In genomic region chr5:132387649-132388117, GRCh38 we compare ENCODE assay signal across 9 cellular contexts. TPM values are rescaled to one million over a fixed set of nuclear protein-coding genes. Genes with fewer than 3 reads are reported as not detected.
DNase-seq lines count a peak whose midpoint lies in the region; ATAC-seq, FAIRE-seq and TF ChIP-seq lines count a peak whose summit lies in the region.
"Had no signal": no experiment of that assay in that cellular context is flagged by ENCODE, and none has a peak within 500 bp of the region (broad histone marks: within the 10 kb centered on the region; RNA-seq: fewer than 3 reads in every experiment).

No MANE protein-coding gene starts in this region.

- no peaks in the 10 kb centered on the region for H3K27me3 ChIP-seq in adipocyte (replicated peaks; ENCODE audit: control insufficient read depth, insufficient read depth, low read length)
- no peaks in the 10 kb centered on the region for H3K27me3 ChIP-seq in right cardiac atrium (ENCODE audit: control insufficient read depth, insufficient read depth)
- H3K27me3 ChIP-seq in smooth muscle cell (ENCODE audit: low read depth), result no peaks in the 10 kb centered on the region

- H3K4me1 ChIP-seq in adipocyte (ENCODE audit: control insufficient read depth, insufficient read depth, low read length) (peaks cover 46% of the 10 kb centered on the region), right cardiac atrium (ENCODE audit: control insufficient read depth, insufficient read depth, low read length) (peaks cover 10% of the 10 kb centered on the region), smooth muscle cell (ENCODE audit: low read depth) (peaks cover 7% of the 10 kb centered on the region)

- TF ChIP-seq CTCF in smooth muscle cell (IDR thresholded peaks at IDR 0.05; ENCODE audit: borderline replicate concordance, insufficient read depth, poor library complexity, severe bottlenecking) (no peak), D721Med (IDR thresholded peaks at IDR 0.05; ENCODE audit: insufficient read depth, missing control alignments) (no peak)

- peak; percentile 68 for DNase-seq in SIG-M5 treated with dmso at 0.1 percent for 504 hours (lab: John Stamatoyannopoulos, UW; ENCODE audit: unreplicated experiment)
- DNase-seq in SIG-M5 (lab: John Stamatoyannopoulos, UW), result no peak
- peak; percentile 89 for DNase-seq in adipocyte (ENCODE audit: low read depth)
- peak; percentile 45 to 77 (median 67) for DNase-seq in right cardiac atrium
- peak; percentile 23 for DNase-seq in smooth muscle cell (lab: John Stamatoyannopoulos, UW; ENCODE audit: unreplicated experiment)
- DNase-seq in NCI-H69 (lab: John Stamatoyannopoulos, UW), result no peak
- DNase-seq in D721Med (ENCODE audit: insufficient read length, low spot score), result no peak
- DNase-seq: CD4-positive, CD25-positive, alpha-beta regulatory T cell had no signal

- H3K27ac ChIP-seq in right cardiac atrium (ENCODE audit: low read length) (peak overlapping the region; percentile 97), smooth muscle cell (ENCODE audit: low read depth) (peak overlapping the region; percentile 86)

- no peak for FAIRE-seq in D721Med (lab: Jason Lieb, UNC)

- peaks cover 29% of the 10 kb centered on the region for H3F3A ChIP-seq in smooth muscle cell (ENCODE audit: low read depth)

- H3K36me3 ChIP-seq in adipocyte (ENCODE audit: control insufficient read depth, insufficient read depth, low read length, severe bottlenecking), result no peaks in the 10 kb centered on the region
- no peaks in the 10 kb centered on the region for H3K36me3 ChIP-seq in smooth muscle cell (ENCODE audit: low read depth)

- H3K4me3 ChIP-seq in adipocyte (ENCODE audit: low read length) (peak overlapping the region; percentile 17), right cardiac atrium (ENCODE audit: low read length) (no peak overlapping the region), smooth muscle cell (no peak overlapping the region)

- H3K9ac ChIP-seq in adipocyte (ENCODE audit: low read length) (peak overlapping the region; percentile 65), smooth muscle cell (ENCODE audit: low read depth) (peak overlapping the region; percentile 54)

- H3K9me3 ChIP-seq in adipocyte (ENCODE audit: control insufficient read depth, low read length) (no peaks in the 10 kb centered on the region), right cardiac atrium (ENCODE audit: control insufficient read depth, low read length) (no peaks in the 10 kb centered on the region), smooth muscle cell (replicated peaks; ENCODE audit: low read depth) (no peaks in the 10 kb centered on the region)

- peak overlapping the region; percentile 60 for H3K4me2 ChIP-seq in smooth muscle cell

- WGBS in right cardiac atrium, result 19% methylated on average over 4 of the region's 4 CpGs
- 9% methylated on average over 4 of the region's 4 CpGs for WGBS in smooth muscle cell (ENCODE audit: low lambda C conversion rate)

- ATAC-seq in right cardiac atrium, result peak; percentile 86 to 91
- no peak for ATAC-seq in GM21390 (IDR thresholded peaks at IDR 0.05; ENCODE audit: unreplicated experiment)

- H2AFZ ChIP-seq in smooth muscle cell (ENCODE audit: low read depth), result no peak overlapping the region

- intact Hi-C loops in right cardiac atrium (cut with DNase I), result loop anchor here in 3 of 4 donors (2.0 to 10.0 kb wide), 3 partner anchors 113 to 437 kb away; no protein-coding TSS in a partner anchor

- H3K79me2 ChIP-seq in smooth muscle cell (ENCODE audit: low read depth), result no peaks in the 10 kb centered on the region

- H4K20me1 ChIP-seq in smooth muscle cell (ENCODE audit: low read depth), result peaks cover 2% of the 10 kb centered on the region

RNA-seq across cellular contexts. Expression of gene SLC22A5, which starts 18.2 kb away (rescaled TPM):
- total RNA-seq in right cardiac atrium, result 10 to 100 TPM in 3 of 4 donors, 1 to 10 TPM in 1; 9.3 to 17.5 (median 14.4) TPM
- 5.7 TPM for polyA plus RNA-seq in right cardiac atrium
- total RNA-seq in smooth muscle cell, result 2.8 and 4.6 TPM in 2 replicates
- 1.5 and 3.8 TPM in 2 replicates for polyA plus RNA-seq in smooth muscle cell

Comparison
In these comparisons a context has a peak if more than half of its experiments do, and no peak if none do; other contexts are left out.
1. DNase-seq: peak in SIG-M5 treated with dmso at 0.1 percent for 504 hours (single experiment), adipocyte (single experiment), right cardiac atrium (3 of 3) and smooth muscle cell (single experiment); none in SIG-M5 (single experiment), NCI-H69 (single experiment) and D721Med (single experiment).